In the genomic region with DNA sequence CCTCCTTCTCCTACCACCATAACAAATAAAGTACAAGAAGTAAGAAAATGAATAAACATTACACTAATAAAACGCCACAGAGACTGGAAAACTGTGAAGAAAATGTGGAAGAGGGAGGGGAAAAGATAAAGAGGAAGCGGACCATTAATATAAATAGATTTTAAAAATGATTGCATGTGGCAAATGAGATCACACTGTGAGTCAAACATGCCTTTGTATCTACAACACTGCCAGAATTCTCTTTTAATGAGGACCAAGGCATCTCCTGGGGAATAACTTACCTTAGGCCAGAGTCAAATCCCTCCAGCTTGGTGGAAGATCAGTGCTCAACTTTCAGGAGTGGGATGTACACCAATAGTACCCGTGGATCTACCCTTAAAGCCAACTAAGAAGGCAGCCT, we compare ENCODE assay signal across 16 cellular contexts. TPM values are rescaled to one million over a fixed set of nuclear protein-coding genes. Genes with fewer than 3 reads are reported as not detected.
DNase-seq lines count a peak whose midpoint lies in the region; ATAC-seq and TF ChIP-seq lines count a peak whose summit lies in the region.
"Had no signal": no experiment of that assay in that cellular context is flagged by ENCODE, and none has a peak within 500 bp of the region (broad histone marks: within the 10 kb centered on the region; RNA-seq: fewer than 3 reads in every experiment).

No MANE protein-coding gene starts in this region.

- H4K20me1 ChIP-seq in GM23338 (replicated peaks; ENCODE audit: insufficient read depth) (no peaks in the 10 kb centered on the region; the same call in 1 of the 2 replicates), hepatocyte (ENCODE audit: insufficient read depth, poor library complexity, severe bottlenecking) (no peaks in the 10 kb centered on the region)

- no peaks in the 10 kb centered on the region for H3K79me2 ChIP-seq in GM23338 (replicated peaks; ENCODE audit: insufficient read depth)
- no peaks in the 10 kb centered on the region for H3K79me2 ChIP-seq in hepatocyte

- H3K9me2 ChIP-seq in GM23338 (ENCODE audit: insufficient read depth), result no peaks in the 10 kb centered on the region
- no peaks in the 10 kb centered on the region for H3K9me2 ChIP-seq in hepatocyte (replicated peaks; ENCODE audit: insufficient read depth)

- H3K9me3 Mint-ChIP-seq in GM23338, result no peaks in the 10 kb centered on the region

- H3K4me3 ChIP-seq in GM23338 (no peak overlapping the region), fibroblast of mammary gland (ENCODE audit: control insufficient read depth, low read depth, low read length) (no peak overlapping the region), hepatocyte (no peak overlapping the region)
- H3K4me3 ChIP-seq: suprapubic skin had no signal

- H3K4me1 ChIP-seq in GM23338 (ENCODE audit: insufficient read depth) (peaks cover 7% of the 10 kb centered on the region; the same call in 1 of the 2 replicates), hepatocyte (ENCODE audit: insufficient read depth) (no peaks in the 10 kb centered on the region)

- TF ChIP-seq CTCF in GM23338 (conservative IDR thresholded peaks at IDR 0.05; ENCODE audit: low read depth in 2 of 2), result no peak
- no peak for TF ChIP-seq CTCF in fibroblast of mammary gland (conservative IDR thresholded peaks at IDR 0.05; ENCODE audit: control insufficient read depth, insufficient read depth, low read depth, low read length)
- no peak for TF ChIP-seq CTCF in hepatocyte (IDR thresholded peaks at IDR 0.05; ENCODE audit: poor library complexity)

- peaks cover 17% of the 10 kb centered on the region for H3K4me1 Mint-ChIP-seq in GM23338
- H3K4me1 Mint-ChIP-seq: CD8-positive, alpha-beta memory T cell had no signal

- H3K36me3 Mint-ChIP-seq in GM23338 (ENCODE audit: low read depth), result no peaks in the 10 kb centered on the region
- H3K36me3 Mint-ChIP-seq: CD8-positive, alpha-beta memory T cell had no signal

- no peak overlapping the region for H3K4me3 Mint-ChIP-seq in GM23338
- H3K4me3 Mint-ChIP-seq: CD8-positive, alpha-beta memory T cell had no signal

- DNase-seq in AG08395 (ENCODE audit: low spot score) (peak; percentile 34), GM23338 (ENCODE audit: low spot score) (no peak), SHP77 treated with DMSO at 0.1 percent for 48 hours (lab: John Stamatoyannopoulos, UW) (peak; percentile 49), fibroblast of mammary gland (ENCODE audit: low read depth) (peak; percentile 64), hepatocyte (ENCODE audit: low spot score) (no peak), NCI-H524 treated with DMSO at 0.1 percent for 48 hours (lab: John Stamatoyannopoulos, UW) (no peak)
- DNase-seq: activated naive CD4-positive, alpha-beta T cell; activated T-cell treated with anti-CD3 and anti-CD28 coated beads for 4 hours; CD8-positive, alpha-beta memory T cell; effector CD8-positive, alpha-beta T cell; NK-92 treated with Interleukin-12 subunit alpha and Interleukin-12 subunit beta, amount 100 ng/mL, for 24 hours; retina had no signal

- H3K27ac ChIP-seq in GM23338 (ENCODE audit: low read depth), result no peak overlapping the region
- no peak overlapping the region for H3K27ac ChIP-seq in hepatocyte

- WGBS in hepatocyte (ENCODE audit: low lambda C conversion rate, missing lambda C conversion rate), result 69% methylated on average over 3 of the region's 3 CpGs

- H3K9me3 ChIP-seq in hepatocyte (ENCODE audit: low read depth), result no peaks in the 10 kb centered on the region
- H3K9me3 ChIP-seq: suprapubic skin had no signal

- ATAC-seq in GM23338 (no peak), GM18858 (IDR thresholded peaks at IDR 0.05; ENCODE audit: unreplicated experiment) (no peak), HG03342 (IDR thresholded peaks at IDR 0.05; ENCODE audit: unreplicated experiment) (no peak)
- ATAC-seq: Right ventricle myocardium inferior had no signal

- H3K36me3 ChIP-seq in GM23338 (ENCODE audit: insufficient read depth), result no peaks in the 10 kb centered on the region
- no peaks in the 10 kb centered on the region for H3K36me3 ChIP-seq in hepatocyte (replicated peaks; ENCODE audit: insufficient read depth, low read depth)
- H3K36me3 ChIP-seq: suprapubic skin had no signal

- H3K27me3 ChIP-seq in GM23338 (ENCODE audit: insufficient read depth) (peaks cover 32% of the 10 kb centered on the region), hepatocyte (no peaks in the 10 kb centered on the region)
- H3K27me3 ChIP-seq: suprapubic skin had no signal

- no peaks in the 10 kb centered on the region for H3F3A ChIP-seq in GM23338 (replicated peaks; ENCODE audit: low read depth)

- H3K4me2 ChIP-seq in GM23338, result 0 out of 2 replicates have a peak overlapping the region, but pooled peaks have one; percentile 21
- no peak overlapping the region for H3K4me2 ChIP-seq in hepatocyte

- H2AFZ ChIP-seq in GM23338 (no peak overlapping the region), hepatocyte (no peak overlapping the region)

- H3K27ac Mint-ChIP-seq in GM23338, result no peak overlapping the region
- H3K27ac Mint-ChIP-seq: CD8-positive, alpha-beta memory T cell had no signal

- peaks cover 5% of the 10 kb centered on the region for H3K27me3 Mint-ChIP-seq in GM23338 (ENCODE audit: insufficient read depth, low read depth, poor library complexity)
- H3K27me3 Mint-ChIP-seq: CD8-positive, alpha-beta memory T cell had no signal

TF ChIP-seq in GM23338, 12 proteins besides CTCF, POLR2A, EP300 and RAD21:
- TF ChIP-seq POLR2AphosphoS5 (IDR thresholded peaks at IDR 0.05; ENCODE audit: low read depth) (no peak), STAT1 (IDR thresholded peaks at IDR 0.05; ENCODE audit: unreplicated experiment) (no peak), ZNF114 (CRISPR knock-in tag; IDR thresholded peaks at IDR 0.05) (no peak), ZNF331 (CRISPR knock-in tag; IDR thresholded peaks at IDR 0.05; ENCODE audit: low read depth) (no peak)
- TF ChIP-seq, protein P1, sequence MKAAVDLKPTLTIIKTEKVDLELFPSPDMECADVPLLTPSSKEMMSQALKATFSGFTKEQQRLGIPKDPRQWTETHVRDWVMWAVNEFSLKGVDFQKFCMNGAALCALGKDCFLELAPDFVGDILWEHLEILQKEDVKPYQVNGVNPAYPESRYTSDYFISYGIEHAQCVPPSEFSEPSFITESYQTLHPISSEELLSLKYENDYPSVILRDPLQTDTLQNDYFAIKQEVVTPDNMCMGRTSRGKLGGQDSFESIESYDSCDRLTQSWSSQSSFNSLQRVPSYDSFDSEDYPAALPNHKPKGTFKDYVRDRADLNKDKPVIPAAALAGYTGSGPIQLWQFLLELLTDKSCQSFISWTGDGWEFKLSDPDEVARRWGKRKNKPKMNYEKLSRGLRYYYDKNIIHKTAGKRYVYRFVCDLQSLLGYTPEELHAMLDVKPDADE (IDR thresholded peaks at IDR 0.05), result no peak
TF ChIP-seq in GM23338: peak in this region for 0.

RNA-seq across cellular contexts. Expression of a gene that starts 21.7 kb away (rescaled TPM):
- 1.4 TPM in 2 replicates for total RNA-seq in GM23338 (2014; rRNA removed; shearing (Covaris generic))
- 0.34 and 0.42 TPM in 2 replicates for polyA plus RNA-seq in GM23338 (2016; fragmentation: Nextera tagmentation; extraction: Ambion mirVana)
- 8.1 and 9.9 TPM in 2 replicates for total RNA-seq in hepatocyte
- polyA plus RNA-seq in hepatocyte, result 7.3 and 8.0 TPM in 2 replicates
- polyA plus RNA-seq: CD8-positive, alpha-beta memory T cell had no signal

Comparison
In these comparisons a context has a peak if more than half of its experiments do, and no peak if none do; other contexts are left out.
1. DNase-seq: peak in AG08395 (single experiment), SHP77 treated with DMSO at 0.1 percent for 48 hours (single experiment) and fibroblast of mammary gland (single experiment); none in GM23338 (single experiment), hepatocyte (single experiment) and NCI-H524 treated with DMSO at 0.1 percent for 48 hours (single experiment).